ENCODE assay signal across 12 cellular contexts in the genomic region with DNA sequence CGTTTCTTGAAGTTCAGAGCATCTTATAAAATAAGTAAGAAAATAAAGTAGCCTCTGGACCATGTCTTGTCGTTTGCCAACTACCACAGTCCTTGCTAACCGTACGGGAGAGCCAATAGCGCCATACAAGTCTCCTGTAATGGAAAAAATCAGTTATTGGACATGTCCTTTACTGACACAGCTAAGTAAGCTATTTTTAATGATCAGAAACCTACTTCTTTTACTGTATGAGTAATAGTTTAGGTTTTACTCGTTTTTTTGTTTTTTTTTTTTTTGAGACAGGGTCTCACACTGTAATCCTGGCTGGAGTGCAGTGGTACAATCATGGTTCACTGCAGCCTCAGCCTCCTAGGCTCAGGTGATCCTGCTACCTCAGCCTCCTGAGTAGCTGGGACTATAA. TPM values are rescaled to one million over a fixed set of nuclear protein-coding genes. Genes with fewer than 3 reads are reported as not detected.
A peak's percentile ranks its signal among the peaks of the same experiment; 100 is the strongest.
DNase-seq lines count a peak whose midpoint lies in the region; ATAC-seq, FAIRE-seq and TF ChIP-seq lines count a peak whose summit lies in the region.
"Had no signal": no experiment of that assay in that cellular context is flagged by ENCODE, and none has a peak within 500 bp of the region (broad histone marks: within the 10 kb centered on the region; RNA-seq: fewer than 3 reads in every experiment).

No MANE protein-coding gene starts in this region.

- H3K9ac ChIP-seq in muscle layer of colon (ENCODE audit: low read length), result no peak overlapping the region
- H3K9ac ChIP-seq: BLaER1, KMS-11 had no signal

- no peak for TF ChIP-seq RAD21 in A549 (conservative IDR thresholded peaks at IDR 0.05 in 1 of 2, IDR thresholded peaks at IDR 0.05 in 1 of 2)

- ATAC-seq in A549 (0 out of 6 replicates have a peak, but pooled peaks of 1 of the 2 experiments have one; percentile 22), GM21515 (IDR thresholded peaks at IDR 0.05; ENCODE audit: unreplicated experiment) (peak; percentile 13), Panc1 (no peak)

- no peak for TF ChIP-seq POLR2A in A549 (IDR thresholded peaks at IDR 0.05; ENCODE audit: low read length)

- TF ChIP-seq EP300 in A549 (IDR thresholded peaks at IDR 0.05), result no peak

- H3K36me3 ChIP-seq in Panc1 (ENCODE audit: control insufficient read depth, insufficient read depth, low read length), result peaks cover 40% of the 10 kb centered on the region
- H3K36me3 ChIP-seq in muscle layer of colon (ENCODE audit: insufficient read depth, low read length), result peaks cover 31% of the 10 kb centered on the region

- H3K9me3 ChIP-seq in A549, result no peaks in the 10 kb centered on the region
- no peaks in the 10 kb centered on the region for H3K9me3 ChIP-seq in Panc1 (ENCODE audit: control insufficient read depth, insufficient read depth, low read depth, low read length)
- no peaks in the 10 kb centered on the region for H3K9me3 ChIP-seq in muscle layer of colon (ENCODE audit: low read length)
- H3K9me3 ChIP-seq: BLaER1 had no signal

- POLR2A ChIA-PET in A549 (lab: Yijun Ruan, JAX) (no interaction called here), Panc1 (lab: Charles Lee) (no interaction called here), GM10248 (lab: Yijun Ruan, JAX) (interaction anchor here (0.7 kb wide), 1 partner anchor 34 kb away, joined by 3 read pairs; no protein-coding TSS in a partner anchor)

- no peak for TF ChIP-seq CTCF in A549 (IDR thresholded peaks at IDR 0.05)
- TF ChIP-seq CTCF in Panc1 (IDR thresholded peaks at IDR 0.05), result no peak
- TF ChIP-seq CTCF in GM10248 (IDR thresholded peaks at IDR 0.05; ENCODE audit: control extremely low read depth, extremely low read depth, low read depth, missing control alignments), result no peak

- BruUV-seq in Panc1 (replicated peaks; lab: Mats Ljungman, UMichigan), result no TSS peak

- H3K4me3 ChIP-seq in A549 (no peak overlapping the region), Panc1 (ENCODE audit: low read depth in 2 of 2, low read length in 2 of 2) (no peak overlapping the region), muscle layer of colon (ENCODE audit: low read depth in 1 of 2, low read length in 2 of 2) (peak overlapping the region in 1 of 2 donors; percentile 12)
- H3K4me3 ChIP-seq: BLaER1 had no signal

- CTCF ChIA-PET in A549 (lab: Yijun Ruan, JAX) (interaction anchor here (1.7 kb wide), 1 partner anchor 10 kb away, joined by 5 read pairs; no protein-coding TSS in a partner anchor), Panc1 (lab: Charles Lee) (no interaction called here), GM10248 (lab: Yijun Ruan, JAX) (interaction anchor here (1.7 to 1.9 kb wide), 2 partner anchors 16 to 22 kb away, joined by 3 to 4 read pairs; no protein-coding TSS in a partner anchor)

- H3K4me1 ChIP-seq in A549, result peaks cover 11% of the 10 kb centered on the region
- H3K4me1 ChIP-seq in Panc1 (ENCODE audit: control insufficient read depth, insufficient read depth, low read length), result peaks cover 6% of the 10 kb centered on the region
- H3K4me1 ChIP-seq in muscle layer of colon (ENCODE audit: insufficient read depth, low read length), result peaks cover 48% of the 10 kb centered on the region

- peak overlapping the region; percentile 20; the same call in 2 of the 3 replicates for H3K4me2 ChIP-seq in A549
- H3K4me2 ChIP-seq: BLaER1, KMS-11 had no signal

- no peak for FAIRE-seq in A549 (lab: Jason Lieb, UNC)

- H3K27me3 ChIP-seq in Panc1 (ENCODE audit: control insufficient read depth, insufficient read depth, low read length) (no peaks in the 10 kb centered on the region), muscle layer of colon (ENCODE audit: control insufficient read depth in 1 of 2, insufficient read depth in 2 of 2, low read length in 2 of 2) (no peaks in the 10 kb centered on the region)
- H3K27me3 ChIP-seq: BLaER1 had no signal

- H3K27ac ChIP-seq in A549 (peak overlapping the region in 1 of 2 experiments; percentile 9; a peak in 1 of 6 replicates), Panc1 (ENCODE audit: low read length) (peak overlapping the region; percentile 29; the same call in 1 of the 2 replicates), muscle layer of colon (ENCODE audit: low read depth, low read length) (peak overlapping the region; percentile 85)
- H3K27ac ChIP-seq: BLaER1, KMS-11 had no signal

- in situ Hi-C loops in Panc1 (cut with HindIII; ENCODE audit: low pct_unique_long_range_greater_than_20kb, low sequenced_read_pairs), result no loop called here

- no peak for DNase-seq in A549 (ENCODE audit: low read depth in 1 of 2, low spot score in 1 of 2)
- DNase-seq in Panc1 (ENCODE audit: low read depth, low spot score), result no peak
- DNase-seq in GM10248 (ENCODE audit: extremely low spot score), result no peak
- DNase-seq in ecto neural progenitor cell (ENCODE audit: low spot score), result no peak
- DNase-seq in D341Med (ENCODE audit: low spot score), result no peak
- DNase-seq in Ammon's horn (ENCODE audit: low spot score), result no peak
- DNase-seq: activated T-cell treated with anti-CD3 and anti-CD28 coated beads for 4 hours, SHP77 had no signal

- 81% methylated on average over 6 of the region's 6 CpGs for WGBS in A549 (ENCODE audit: missing lambda C conversion rate)

- intact Hi-C loops in Panc1 (cut with micrococcal nuclease; ENCODE audit: unreplicated experiment), result no loop called here

TF ChIP-seq in A549, 52 proteins besides CTCF, POLR2A, EP300 and RAD21:
- TF ChIP-seq, protein P1, sequence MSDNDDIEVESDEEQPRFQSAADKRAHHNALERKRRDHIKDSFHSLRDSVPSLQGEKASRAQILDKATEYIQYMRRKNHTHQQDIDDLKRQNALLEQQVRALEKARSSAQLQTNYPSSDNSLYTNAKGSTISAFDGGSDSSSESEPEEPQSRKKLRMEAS (IDR thresholded peaks at IDR 0.05), result no peak
- TF ChIP-seq BHLHE40 (IDR thresholded peaks at IDR 0.05; ENCODE audit: low read depth, low read length) (no peak), MYC (IDR thresholded peaks at IDR 0.05; ENCODE audit: borderline replicate concordance, low read length) (no peak), SREBF2 (IDR thresholded peaks at IDR 0.05) (no peak), HDAC2 (IDR thresholded peaks at IDR 0.05) (no peak), TP53 (CRISPR knock-in tag; IDR thresholded peaks at IDR 0.05) (no peak), POLR2AphosphoS2 (conservative IDR thresholded peaks at IDR 0.05; ENCODE audit: low read length) (no peak), JUNB (IDR thresholded peaks at IDR 0.05) (no peak), FOSL2 (IDR thresholded peaks at IDR 0.05) (no peak), FOSL2 (CRISPR knock-in tag; IDR thresholded peaks at IDR 0.05) (no peak), RNF2 (IDR thresholded peaks at IDR 0.05; ENCODE audit: borderline replicate concordance, low read depth) (no peak), EHMT2 (IDR thresholded peaks at IDR 0.05; ENCODE audit: low read depth) (no peak), KDM1A (IDR thresholded peaks at IDR 0.05; ENCODE audit: low read depth) (no peak), TFCP2L1 (CRISPR knock-in tag; IDR thresholded peaks at IDR 0.05) (no peak), RARB (CRISPR knock-in tag; IDR thresholded peaks at IDR 0.05) (no peak), CHD4 (IDR thresholded peaks at IDR 0.05; ENCODE audit: borderline replicate concordance) (no peak), ZFP36 (IDR thresholded peaks at IDR 0.05; ENCODE audit: borderline replicate concordance, partially characterized antibody) (no peak), HOXB13 (CRISPR knock-in tag; IDR thresholded peaks at IDR 0.05; ENCODE audit: low read depth) (no peak), FOXS1 (CRISPR knock-in tag; IDR thresholded peaks at IDR 0.05) (no peak)
- TF ChIP-seq, protein P2, sequence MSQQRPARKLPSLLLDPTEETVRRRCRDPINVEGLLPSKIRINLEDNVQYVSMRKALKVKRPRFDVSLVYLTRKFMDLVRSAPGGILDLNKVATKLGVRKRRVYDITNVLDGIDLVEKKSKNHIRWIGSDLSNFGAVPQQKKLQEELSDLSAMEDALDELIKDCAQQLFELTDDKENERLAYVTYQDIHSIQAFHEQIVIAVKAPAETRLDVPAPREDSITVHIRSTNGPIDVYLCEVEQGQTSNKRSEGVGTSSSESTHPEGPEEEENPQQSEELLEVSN (IDR thresholded peaks at IDR 0.05; ENCODE audit: borderline replicate concordance, low read depth), result no peak
- TF ChIP-seq, protein P3, sequence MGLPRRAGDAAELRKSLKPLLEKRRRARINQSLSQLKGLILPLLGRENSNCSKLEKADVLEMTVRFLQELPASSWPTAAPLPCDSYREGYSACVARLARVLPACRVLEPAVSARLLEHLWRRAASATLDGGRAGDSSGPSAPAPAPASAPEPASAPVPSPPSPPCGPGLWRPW (IDR thresholded peaks at IDR 0.05), result no peak

RNA-seq across cellular contexts. Expression of a gene that starts 37.8 kb away (rescaled TPM):
- polyA plus RNA-seq in A549 (2011; rRNA removed) (14.1 and 15.2 TPM in 2 replicates), A549 (2017; fragmentation: RNase III; extraction: RNeasy Plus Mini Kit Qiagen cat#74134 plus additional on column Dnase treatment) (5.9 to 6.4 TPM (median 5.9 TPM) in 3 replicates)
- polyA plus RNA-seq in A549 (2012; cell fraction: cytosol; rRNA removed), result 2.3 and 2.4 TPM in 2 replicates
- 3.0 and 3.5 TPM in 2 replicates for polyA plus RNA-seq in A549 (2012; cell fraction: nucleus; rRNA removed)
- polyA minus RNA-seq in A549 (2011; rRNA and poly(A)+ RNA removed), result 31.0 and 34.0 TPM in 2 replicates
- 25.0 TPM for total RNA-seq in Panc1 (2021; ENCODE audit: unreplicated experiment)
- 6.7 TPM for polyA plus RNA-seq in Panc1 (2012; ENCODE audit: insufficient read length)
